Comparison of ENCODE assay signal across 14 cellular contexts in the genomic region with DNA sequence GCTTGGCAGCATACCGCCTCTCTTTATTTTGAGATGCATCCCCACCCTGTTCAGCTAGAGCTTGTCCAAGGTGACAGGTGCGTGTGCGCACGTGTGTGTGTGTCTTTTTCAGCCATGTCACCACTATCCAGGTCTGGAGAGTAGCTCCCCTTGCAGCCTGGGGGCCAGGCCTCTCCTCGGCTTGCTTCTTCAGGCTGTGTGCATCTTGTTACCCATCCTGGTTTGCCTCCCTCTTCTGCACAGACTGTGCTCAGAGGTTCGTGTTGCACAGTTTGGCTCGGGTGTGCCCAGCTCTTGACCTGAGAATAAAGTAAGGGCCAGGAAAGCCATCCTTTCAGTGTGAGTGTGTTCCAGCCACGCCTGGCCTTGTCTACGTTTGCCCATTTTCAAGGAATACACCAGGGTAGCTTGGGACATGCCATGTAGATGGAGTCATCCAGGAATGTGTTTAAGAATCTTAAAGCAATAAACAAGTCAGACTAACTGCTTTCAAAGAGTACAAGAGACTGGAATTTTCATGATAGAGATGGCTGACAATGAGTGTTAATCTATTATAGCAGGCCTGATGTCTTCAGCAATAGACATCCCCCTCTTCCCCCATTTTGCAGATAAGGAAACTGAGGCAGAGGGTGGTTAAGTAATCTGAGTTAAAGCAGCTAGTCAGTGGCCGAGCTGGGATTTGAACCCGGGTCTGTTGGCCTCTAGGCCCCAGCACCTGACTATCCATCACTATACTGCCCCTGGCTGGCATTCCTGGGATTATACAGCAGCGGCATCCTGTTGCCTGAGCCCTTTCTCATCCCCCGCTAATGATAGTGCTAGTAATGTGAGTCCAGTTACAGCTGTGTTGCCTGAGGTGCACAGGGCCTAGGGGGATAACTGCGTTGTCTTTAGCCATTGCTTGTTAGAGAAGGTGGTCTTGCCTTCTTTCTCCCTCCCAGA.
DNase-seq lines count a peak whose midpoint lies in the region; TF ChIP-seq lines count a peak whose summit lies in the region.
"Had no signal": no experiment of that assay in that cellular context is flagged by ENCODE, and none has a peak within 500 bp of the region (broad histone marks: within the 10 kb centered on the region; RNA-seq: fewer than 3 reads in every experiment).

No MANE protein-coding gene starts in this region.

- no peak overlapping the region for H3K4me3 ChIP-seq in AG04449 (ENCODE audit: low read depth, low read length)
- H3K4me3 ChIP-seq in coronary artery, result peak overlapping the region; percentile 4
- H3K4me3 ChIP-seq in mesodermal cell (ENCODE audit: extremely low read depth, insufficient read depth, low read length, poor library complexity, severe bottlenecking), result no peak overlapping the region
- no peak overlapping the region for H3K4me3 ChIP-seq in adrenal gland
- no peak overlapping the region for H3K4me3 ChIP-seq in effector memory CD4-positive, alpha-beta T cell (ENCODE audit: insufficient read depth, low read depth, low read length, poor library complexity, severe bottlenecking)
- H3K4me3 ChIP-seq: ovary had no signal

- no peaks in the 10 kb centered on the region for H3K9me3 ChIP-seq in mesodermal cell (ENCODE audit: control insufficient read depth, low read length)
- no peaks in the 10 kb centered on the region for H3K9me3 ChIP-seq in adrenal gland (replicated peaks in 1 of 3)
- no peaks in the 10 kb centered on the region for H3K9me3 ChIP-seq in effector memory CD4-positive, alpha-beta T cell (ENCODE audit: control insufficient read depth, low read length)
- H3K9me3 ChIP-seq: ovary had no signal

- intact Hi-C loops in adrenal gland (cut with DNase I), result loop anchor here in 1 of 2 donors (5.0 kb wide), 1 partner anchor 47 kb away; no protein-coding TSS in a partner anchor

- TF ChIP-seq CTCF in AG04449 (IDR thresholded peaks at IDR 0.05; ENCODE audit: insufficient read depth, low read length, missing control alignments), result no peak
- TF ChIP-seq CTCF in coronary artery (IDR thresholded peaks at IDR 0.05), result no peak
- TF ChIP-seq CTCF in adrenal gland (IDR thresholded peaks at IDR 0.05), result no peak

- CTCF ChIA-PET in AG04449 (lab: Yijun Ruan, JAX), result interaction anchor here (0.6 to 3.5 kb wide), 11 partner anchors 10 to 242 kb away, joined by 3 to 14 read pairs (median 3); no protein-coding TSS in a partner anchor

- DNase-seq in AG04449 (ENCODE audit: low read depth, low spot score) (peak; percentile 84), LHCN-M2 (ENCODE audit: low read depth) (peak; percentile 72), coronary artery (ENCODE audit: low spot score) (no peak), adrenal gland (no peak), NCI-H524 treated with DMSO at 0.1 percent for 48 hours (lab: John Stamatoyannopoulos, UW) (no peak), HUDEP-2 (lab: John Stamatoyannopoulos, UW; ENCODE audit: unreplicated experiment in 76 of 76) (no peak)
- DNase-seq in effector memory CD4-positive, alpha-beta T cell, result no peak
- DNase-seq: activated CD4-positive, alpha-beta T cell treated with anti-CD3 and anti-CD28 coated beads, Interleukin-2, amount 10 ng/mL, durations not matched to agents 24 days and 14 days; activated naive CD8-positive, alpha-beta T cell treated with anti-CD3 and anti-CD28 coated beads for 36 hours; CD4-positive, CD25-positive, alpha-beta regulatory T cell; hippocampal formation had no signal

- POLR2A ChIA-PET in AG04449 (lab: Yijun Ruan, JAX), result interaction anchor here (1.2 to 1.7 kb wide), 2 partner anchors 13 to 76 kb away, joined by 3 to 4 read pairs; no protein-coding TSS in a partner anchor

- TF ChIP-seq POLR2A in adrenal gland (IDR thresholded peaks at IDR 0.05), result no peak

- WGBS in mesodermal cell (ENCODE audit: insufficient coverage in 2 of 2), 2 experiments, result 92 to 94% methylated on average over 8 to 12 of the region's 14 CpGs
- WGBS in adrenal gland, 4 donors, result 86 to 94% (median 88%) methylated on average over 14 of the region's 14 CpGs

- H3K27ac ChIP-seq in coronary artery (peak overlapping the region in 1 of 2 donors; percentile 46), mesodermal cell (ENCODE audit: low read depth, low read length, severe bottlenecking) (peak overlapping the region; percentile 83), adrenal gland (peak overlapping the region in 1 of 5 donors; percentile 71)
- no peak overlapping the region for H3K27ac ChIP-seq in effector memory CD4-positive, alpha-beta T cell (ENCODE audit: insufficient read depth, low read length, poor library complexity, severe bottlenecking)
- H3K27ac ChIP-seq: KMS-11, ovary had no signal

- H3K4me1 ChIP-seq in mesodermal cell (ENCODE audit: control insufficient read depth, insufficient read depth, low read length, poor library complexity, severe bottlenecking) (peaks cover 64% of the 10 kb centered on the region), adrenal gland (replicated peaks in 1 of 2) (peaks cover 0 to 44% of the 10 kb centered on the region in 2 donors)
- H3K4me1 ChIP-seq in effector memory CD4-positive, alpha-beta T cell (ENCODE audit: control insufficient read depth, insufficient read depth, low read length, poor library complexity, severe bottlenecking), result no peaks in the 10 kb centered on the region

- no peaks in the 10 kb centered on the region for H3K27me3 ChIP-seq in adrenal gland
- H3K27me3 ChIP-seq in effector memory CD4-positive, alpha-beta T cell (replicated peaks; ENCODE audit: control insufficient read depth, insufficient read depth, low read length, poor library complexity, severe bottlenecking), result no peaks in the 10 kb centered on the region
- H3K27me3 ChIP-seq: ovary had no signal

- H3K36me3 ChIP-seq in mesodermal cell (ENCODE audit: control insufficient read depth, insufficient read depth, low read length) (no peaks in the 10 kb centered on the region), adrenal gland (replicated peaks in 1 of 2) (no peaks in the 10 kb centered on the region)
- no peaks in the 10 kb centered on the region for H3K36me3 ChIP-seq in effector memory CD4-positive, alpha-beta T cell (ENCODE audit: control insufficient read depth, insufficient read depth, low read length)
- H3K36me3 ChIP-seq: ovary had no signal

Comparison
In these comparisons a context has a peak if more than half of its experiments do, and no peak if none do; other contexts are left out.
1. DNase-seq: peak in AG04449 (single experiment) and LHCN-M2 (single experiment); none in coronary artery (single experiment), adrenal gland (0 of 7), NCI-H524 treated with DMSO at 0.1 percent for 48 hours (single experiment), HUDEP-2 (0 of 76) and effector memory CD4-positive, alpha-beta T cell (0 of 3).